In genomic region chr15:52282418-52282817, GRCh38 we compare ENCODE assay signal across 19 cellular contexts.
"Had no signal": no experiment of that assay in that cellular context is flagged by ENCODE, and none has a peak within 500 bp of the region (broad histone marks: within the 10 kb centered on the region; RNA-seq: fewer than 3 reads in every experiment).

No MANE protein-coding gene starts in this region.

- H3K27me3 Mint-ChIP-seq: progenitor cell of endocrine pancreas had no signal

- H3K4me3 Mint-ChIP-seq: naive thymus-derived CD4-positive, alpha-beta T cell had no signal

- ATAC-seq: esophagus mucosa; heart left ventricle; left colon; left ventricle myocardium superior; naive thymus-derived CD4-positive, alpha-beta T cell; right cardiac atrium had no signal

- H3K27ac ChIP-seq: coronary artery, heart left ventricle, ovary had no signal

- H3K36me3 ChIP-seq: ovary had no signal

- H3K9me3 ChIP-seq: heart left ventricle, ovary had no signal

- H3K4me3 ChIP-seq: coronary artery, heart left ventricle, lung, ovary, smooth muscle cell had no signal

- H3K9me3 Mint-ChIP-seq: naive thymus-derived CD4-positive, alpha-beta T cell had no signal

- FAIRE-seq: endometrium, frontal cortex had no signal

- H3K27me3 ChIP-seq: heart left ventricle, ovary had no signal

- DNase-seq: effector memory CD4-positive, alpha-beta T cell; heart left ventricle; hippocampal formation; left colon; left ventricle myocardium superior; mesenchymal stem cell; naive thymus-derived CD4-positive, alpha-beta T cell; ovary; right cardiac atrium; stimulated activated CD4-positive, alpha-beta T cell treated with anti-CD3 and anti-CD28 coated beads, Interleukin-2, amount 100 ng/mL, for 48 hours; stimulated activated naive CD4-positive, alpha-beta T cell treated with Interleukin-2 at 50 U/mL for 16 hours; trophoblast cell had no signal
